In the genomic region with DNA sequence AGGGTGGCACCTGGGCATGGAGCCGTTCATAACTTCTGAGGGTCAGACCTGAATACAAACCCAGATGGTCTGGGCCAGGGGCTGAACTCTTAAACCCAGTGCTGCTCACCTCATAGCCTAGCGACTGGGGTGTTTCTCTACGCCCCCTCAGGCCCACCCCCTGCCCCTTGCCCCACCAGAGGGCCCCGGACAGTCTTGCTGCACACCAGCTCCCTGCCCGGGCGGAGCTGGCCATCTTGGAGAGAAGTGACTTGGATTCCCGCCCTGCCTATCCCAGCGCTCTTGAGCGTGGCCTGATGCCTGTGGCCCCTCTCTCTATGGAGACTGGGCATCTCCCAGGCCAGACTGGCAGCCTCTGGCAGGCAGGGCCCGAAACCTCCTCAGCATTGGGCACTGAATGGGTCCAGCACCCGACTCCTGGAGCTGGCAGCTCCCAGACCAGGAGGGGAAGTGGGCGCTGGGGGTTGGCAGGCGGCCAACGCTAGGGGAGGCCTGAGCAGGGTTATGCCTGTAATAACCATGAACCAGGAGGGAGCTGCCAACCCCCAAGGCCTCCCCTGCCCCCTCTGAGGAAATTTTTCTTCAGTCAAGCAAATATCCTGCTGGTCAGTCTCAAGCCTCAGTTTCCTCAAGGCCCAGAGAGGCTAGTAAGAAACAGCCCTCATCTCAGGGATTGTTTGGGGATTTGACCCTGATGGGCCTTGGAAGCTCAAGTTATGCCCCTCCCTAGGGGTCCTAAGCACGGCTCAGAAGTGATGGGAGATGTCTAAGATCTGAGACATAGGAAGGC, we compare ENCODE assay signal across 18 cellular contexts.
A peak's percentile ranks its signal among the peaks of the same experiment; 100 is the strongest.
DNase-seq lines count a peak whose midpoint lies in the region; ATAC-seq and TF ChIP-seq lines count a peak whose summit lies in the region.
"Had no signal": no experiment of that assay in that cellular context is flagged by ENCODE, and none has a peak within 500 bp of the region (broad histone marks: within the 10 kb centered on the region; RNA-seq: fewer than 3 reads in every experiment).

No MANE protein-coding gene starts in this region.

- intact Hi-C loops in sigmoid colon (cut with DNase I) = no loop called here
- intact Hi-C loops in activated T-helper 1 cell treated with anti-CD3 and anti-CD28 coated beads, Interleukin-12 subunit alpha, Interleukin-12 subunit beta, Interleukin-2, Interleukin-4 antibody, amounts not matched to agents 30 ng/mL and 10 ng/mL and 1 ng/mL, durations not matched to agents 14 hours and 24 hours and 36 hours (cut with micrococcal nuclease) = no loop called here

- WGBS in H9 (ENCODE audit: extremely low coverage, insufficient read length, low lambda C conversion rate) = no CpG with 5 or more reads among the region's 15 CpGs
- WGBS in endodermal cell (ENCODE audit: insufficient coverage in 1 of 2, insufficient read length in 1 of 2), 2 experiments = 95 to 96% methylated on average over 3 to 15 of the region's 15 CpGs
- WGBS in sigmoid colon, 2 donors = 81 to 84% methylated on average over 15 of the region's 15 CpGs

- no peak overlapping the region for H4K8ac ChIP-seq in H9 (replicated peaks; ENCODE audit: insufficient read length, low read depth, low read length)

- H3K4me3 ChIP-seq in endodermal cell (ENCODE audit: low read length) (no peak overlapping the region), sigmoid colon (no peak overlapping the region)
- H3K4me3 ChIP-seq: ascending aorta, GM23248 had no signal

- DNase-seq in CD1c-positive myeloid dendritic cell (ENCODE audit: extremely low spot score) (peak; percentile 31), H9 (peak; percentile 18), endodermal cell (peak; percentile 43), sigmoid colon (peak; percentile 59)
- DNase-seq in activated T-helper 1 cell treated with anti-CD3 and anti-CD28 coated beads, Interleukin-12 subunit alpha, Interleukin-12 subunit beta, Interleukin-2, Interleukin-4 antibody, amounts not matched to agents 30 ng/mL and 10 ng/mL and 1 ng/mL, durations not matched to agents 14 hours and 24 hours and 36 hours (ENCODE audit: low spot score) = no peak
- DNase-seq: activated naive CD4-positive, alpha-beta T cell treated with anti-CD3 and anti-CD28 coated beads for 36 hours; AML-193; Caco-2; effector CD8-positive, alpha-beta T cell; GM23248; NCI-H187; NCI-H2227 treated with DMSO at 0.1 percent for 48 hours; retina; T1000 had no signal

- H2BK120ac ChIP-seq in H9 (ENCODE audit: low read depth, low read length, poor library complexity, severe bottlenecking) = no peak overlapping the region

- no peak overlapping the region for H2BK20ac ChIP-seq in H9 (ENCODE audit: low read depth, low read length, poor library complexity, severe bottlenecking)

- H3K9me3 ChIP-seq in H9 (ENCODE audit: control insufficient read depth, low read depth, low read length) (no peaks in the 10 kb centered on the region), endodermal cell (ENCODE audit: control insufficient read depth, low read length) (no peaks in the 10 kb centered on the region), sigmoid colon (no peaks in the 10 kb centered on the region)
- H3K9me3 ChIP-seq: Caco-2 had no signal

- no peaks in the 10 kb centered on the region for H4K20me1 ChIP-seq in H9 (ENCODE audit: control insufficient read depth, insufficient read depth, insufficient read length)

- H3K23ac ChIP-seq in H9 (ENCODE audit: insufficient read length, low read depth, low read length) = no peak overlapping the region

- H3K9ac ChIP-seq in H9 (ENCODE audit: extremely low read depth, insufficient read length, low read length) (no peak overlapping the region), endodermal cell (ENCODE audit: extremely low read depth, low read length, poor library complexity, severe bottlenecking) (no peak overlapping the region)
- H3K9ac ChIP-seq: GM23248 had no signal

- H3K56ac ChIP-seq in H9 (ENCODE audit: insufficient read length, low read depth, low read length) = no peak overlapping the region

- H3K27me3 Mint-ChIP-seq in H9 (ENCODE audit: low read depth) (no peaks in the 10 kb centered on the region), endodermal cell (ENCODE audit: insufficient read depth) (no peaks in the 10 kb centered on the region)
- H3K27me3 Mint-ChIP-seq in activated T-helper 1 cell treated with anti-CD3 and anti-CD28 coated beads, Interleukin-12 subunit alpha, Interleukin-12 subunit beta, Interleukin-2, Interleukin-4 antibody, amounts not matched to agents 30 ng/mL and 10 ng/mL and 1 ng/mL, durations not matched to agents 14 hours and 24 hours and 36 hours (ENCODE audit: insufficient read depth) = peaks cover 2% of the 10 kb centered on the region

- H3K27me3 ChIP-seq in H9 (ENCODE audit: insufficient read depth, low read length) (no peaks in the 10 kb centered on the region), endodermal cell (ENCODE audit: control insufficient read depth, insufficient read depth, low read length, poor library complexity, severe bottlenecking) (no peaks in the 10 kb centered on the region), sigmoid colon (no peaks in the 10 kb centered on the region)
- H3K27me3 ChIP-seq: ascending aorta had no signal

- H2AK5ac ChIP-seq in H9 (ENCODE audit: insufficient read length, low read length) = no peak overlapping the region

- H3K79me1 ChIP-seq in H9 (ENCODE audit: insufficient read depth, low read depth, low read length, poor library complexity, severe bottlenecking) = no peaks in the 10 kb centered on the region

- H3K4ac ChIP-seq in H9 (ENCODE audit: low read depth, low read length) = no peak overlapping the region

- H2BK15ac ChIP-seq in H9 (ENCODE audit: low read depth, low read length) = no peak overlapping the region

- H3K27ac Mint-ChIP-seq in H9 (no peak overlapping the region), endodermal cell (no peak overlapping the region)
- no peak overlapping the region for H3K27ac Mint-ChIP-seq in activated T-helper 1 cell treated with anti-CD3 and anti-CD28 coated beads, Interleukin-12 subunit alpha, Interleukin-12 subunit beta, Interleukin-2, Interleukin-4 antibody, amounts not matched to agents 30 ng/mL and 10 ng/mL and 1 ng/mL, durations not matched to agents 14 hours and 24 hours and 36 hours
- H3K27ac Mint-ChIP-seq: activated naive CD4-positive, alpha-beta T cell treated with anti-CD3 and anti-CD28 coated beads for 36 hours had no signal

- H3K9me3 Mint-ChIP-seq in H9 (no peaks in the 10 kb centered on the region; a peak in 1 of 5 replicates), endodermal cell (peaks cover 2% of the 10 kb centered on the region)
- H3K9me3 Mint-ChIP-seq in activated T-helper 1 cell treated with anti-CD3 and anti-CD28 coated beads, Interleukin-12 subunit alpha, Interleukin-12 subunit beta, Interleukin-2, Interleukin-4 antibody, amounts not matched to agents 30 ng/mL and 10 ng/mL and 1 ng/mL, durations not matched to agents 14 hours and 24 hours and 36 hours = peaks cover 6% of the 10 kb centered on the region

- no peak overlapping the region for H3T11ph ChIP-seq in H9 (ENCODE audit: low read length)

- no peak for TF ChIP-seq EP300 in sigmoid colon (IDR thresholded peaks at IDR 0.05)

- no peak overlapping the region for H4K91ac ChIP-seq in H9 (ENCODE audit: insufficient read length, low read depth, low read length)

- H2BK5ac ChIP-seq in H9 (ENCODE audit: insufficient read length, low read length) = no peak overlapping the region

- no peak for ATAC-seq in HG02623 (IDR thresholded peaks at IDR 0.05; ENCODE audit: unreplicated experiment)
- no peak for ATAC-seq in HG03432 (IDR thresholded peaks at IDR 0.05; ENCODE audit: unreplicated experiment)
- ATAC-seq: left lobe of liver had no signal

- H3K36me3 Mint-ChIP-seq in H9 (ENCODE audit: insufficient read depth in 1 of 3, low read depth in 3 of 3) (no peaks in the 10 kb centered on the region), endodermal cell (ENCODE audit: low read depth) (no peaks in the 10 kb centered on the region)
- no peaks in the 10 kb centered on the region for H3K36me3 Mint-ChIP-seq in activated T-helper 1 cell treated with anti-CD3 and anti-CD28 coated beads, Interleukin-12 subunit alpha, Interleukin-12 subunit beta, Interleukin-2, Interleukin-4 antibody, amounts not matched to agents 30 ng/mL and 10 ng/mL and 1 ng/mL, durations not matched to agents 14 hours and 24 hours and 36 hours (ENCODE audit: low read depth)

- no peaks in the 10 kb centered on the region for H3K36me3 ChIP-seq in endodermal cell (ENCODE audit: control insufficient read depth, insufficient read depth, low read length)
- no peaks in the 10 kb centered on the region for H3K36me3 ChIP-seq in sigmoid colon
- H3K36me3 ChIP-seq: ascending aorta had no signal

- H4K5ac ChIP-seq in H9 (ENCODE audit: insufficient read length, low read depth, low read length) = no peak overlapping the region

- H3K23me2 ChIP-seq in H9 (ENCODE audit: insufficient read length, low read depth, low read length, poor library complexity, severe bottlenecking) = no peaks in the 10 kb centered on the region

- no peak overlapping the region for H3K4me2 ChIP-seq in H9 (ENCODE audit: insufficient read depth, insufficient read length, low read length)

- no peak overlapping the region for H3K14ac ChIP-seq in H9 (ENCODE audit: insufficient read depth, low read length)

- H3K27ac ChIP-seq in H9 (ENCODE audit: insufficient read length, low read depth, low read length) (no peak overlapping the region), endodermal cell (ENCODE audit: low read depth, low read length) (no peak overlapping the region), sigmoid colon (no peak overlapping the region)
- H3K27ac ChIP-seq: ascending aorta, GM23248 had no signal

- H3K4me1 ChIP-seq in H9 (ENCODE audit: insufficient read depth, low read length) (no peaks in the 10 kb centered on the region; the same call in 1 of the 2 replicates), endodermal cell (ENCODE audit: control insufficient read depth, insufficient read depth, low read length) (peaks cover 14% of the 10 kb centered on the region), sigmoid colon (no peaks in the 10 kb centered on the region)
- H3K4me1 ChIP-seq: ascending aorta had no signal

- no peak for TF ChIP-seq CTCF in H9 (conservative IDR thresholded peaks at IDR 0.05)
- TF ChIP-seq CTCF in endodermal cell (conservative IDR thresholded peaks at IDR 0.05) = no peak
- no peak for TF ChIP-seq CTCF in sigmoid colon (IDR thresholded peaks at IDR 0.05)

- H2AFZ ChIP-seq in H9 (ENCODE audit: low read length) = no peak overlapping the region
- H2AFZ ChIP-seq: GM23248 had no signal

- H2BK12ac ChIP-seq in H9 (ENCODE audit: insufficient read length, low read depth, low read length) = no peak overlapping the region

- H3K4me1 Mint-ChIP-seq in H9 = peaks cover 11 to 23% of the 10 kb centered on the region in 2 experiments
- H3K4me1 Mint-ChIP-seq in endodermal cell = peaks cover 45% of the 10 kb centered on the region
- H3K4me1 Mint-ChIP-seq in activated T-helper 1 cell treated with anti-CD3 and anti-CD28 coated beads, Interleukin-12 subunit alpha, Interleukin-12 subunit beta, Interleukin-2, Interleukin-4 antibody, amounts not matched to agents 30 ng/mL and 10 ng/mL and 1 ng/mL, durations not matched to agents 14 hours and 24 hours and 36 hours (ENCODE audit: low read depth) = no peaks in the 10 kb centered on the region

- no peak for TF ChIP-seq POLR2A in sigmoid colon (IDR thresholded peaks at IDR 0.05)

- H3K79me2 ChIP-seq in H9 (ENCODE audit: insufficient read depth, low read length) = no peaks in the 10 kb centered on the region

- no peak overlapping the region for H3K18ac ChIP-seq in H9 (ENCODE audit: insufficient read length, low read depth, low read length)

- H3K4me3 Mint-ChIP-seq in H9 = no peak overlapping the region
- H3K4me3 Mint-ChIP-seq in endodermal cell = no peak overlapping the region
- H3K4me3 Mint-ChIP-seq in activated T-helper 1 cell treated with anti-CD3 and anti-CD28 coated beads, Interleukin-12 subunit alpha, Interleukin-12 subunit beta, Interleukin-2, Interleukin-4 antibody, amounts not matched to agents 30 ng/mL and 10 ng/mL and 1 ng/mL, durations not matched to agents 14 hours and 24 hours and 36 hours = no peak overlapping the region
- H3K4me3 Mint-ChIP-seq: activated naive CD4-positive, alpha-beta T cell treated with anti-CD3 and anti-CD28 coated beads for 36 hours had no signal
